ENCODE assay signal across 17 cellular contexts in genomic region chr17:49252148-49252682, GRCh38. TPM values are rescaled to one million over a fixed set of nuclear protein-coding genes. Genes with fewer than 3 reads are reported as not detected.
A peak's percentile ranks its signal among the peaks of the same experiment; 100 is the strongest.
DNase-seq lines count a peak whose midpoint lies in the region; ATAC-seq and TF ChIP-seq lines count a peak whose summit lies in the region.
"Had no signal": no experiment of that assay in that cellular context is flagged by ENCODE, and none has a peak within 500 bp of the region (broad histone marks: within the 10 kb centered on the region; RNA-seq: fewer than 3 reads in every experiment).

No MANE protein-coding gene starts in this region.

- no peak overlapping the region for H3K27ac Mint-ChIP-seq in MCF 10A (ENCODE audit: low read depth, unreplicated experiment)
- H3K27ac Mint-ChIP-seq: activated CD4-positive, alpha-beta memory T cell treated with anti-CD3 and anti-CD28 coated beads, Interleukin-2, amount 10 ng/mL, durations not matched to agents 7 days and 5 days; activated naive CD4-positive, alpha-beta T cell treated with anti-CD3 and anti-CD28 coated beads, Interleukin-2, amount 10 ng/mL, durations not matched to agents 7 days and 5 days; dendritic cell treated with granulocyte-macrophage colony-stimulating factor and Interleukin-4, amounts not matched to agents 40 ng/mL and 50 ng/mL, for 4 days; memory B cell had no signal

- H3K27me3 ChIP-seq in breast epithelium (peaks cover 0 to 3% of the 10 kb centered on the region in 2 donors), spleen (replicated peaks in 1 of 7) (peaks cover 0 to 19% (median 0%) of the 10 kb centered on the region in 7 donors)

- CTCF ChIA-PET in MCF 10A (lab: Yijun Ruan, JAX) = no interaction called here

- H3K9me3 ChIP-seq in breast epithelium = no peaks in the 10 kb centered on the region
- no peaks in the 10 kb centered on the region for H3K9me3 ChIP-seq in spleen
- H3K9me3 ChIP-seq: psoas muscle had no signal

- no peaks in the 10 kb centered on the region for H3K9me3 Mint-ChIP-seq in MCF 10A (ENCODE audit: unreplicated experiment)
- H3K9me3 Mint-ChIP-seq: activated CD4-positive, alpha-beta memory T cell treated with anti-CD3 and anti-CD28 coated beads, Interleukin-2, amount 10 ng/mL, durations not matched to agents 7 days and 5 days; activated naive CD4-positive, alpha-beta T cell treated with anti-CD3 and anti-CD28 coated beads, Interleukin-2, amount 10 ng/mL, durations not matched to agents 7 days and 5 days; dendritic cell treated with granulocyte-macrophage colony-stimulating factor and Interleukin-4, amounts not matched to agents 40 ng/mL and 50 ng/mL, for 4 days; H9; memory B cell had no signal

- 35 to 70% (median 42%) methylated on average over 3 to 5 of the region's 5 CpGs for WGBS in spleen, 5 donors

- TF ChIP-seq CTCF in MCF 10A (IDR thresholded peaks at IDR 0.05; ENCODE audit: unreplicated experiment) (no peak), breast epithelium (IDR thresholded peaks at IDR 0.05) (no peak), spleen (IDR thresholded peaks at IDR 0.05 in 8 of 11, conservative IDR thresholded peaks at IDR 0.05 in 3 of 11) (peak in 2 of 11 experiments; percentile 4 to 32)

- intact Hi-C loops in MCF 10A (cut with micrococcal nuclease) (no loop called here), breast epithelium (cut with DNase I; ENCODE audit: low total_unique reads) (loop anchor here (10.0 kb wide), 1 partner anchor 1047 kb away; no protein-coding TSS in a partner anchor), spleen (cut with DNase I; ENCODE audit: low total_unique reads) (no loop called here)

- no peaks in the 10 kb centered on the region for H3K36me3 ChIP-seq in breast epithelium
- H3K36me3 ChIP-seq in spleen = no peaks in the 10 kb centered on the region

- no peaks in the 10 kb centered on the region for H3K27me3 Mint-ChIP-seq in MCF 10A (ENCODE audit: insufficient read depth, unreplicated experiment)

- H3K27ac ChIP-seq in breast epithelium = no peak overlapping the region
- peak overlapping the region in 6 of 8 donors; percentile 51 to 88 (median 70) for H3K27ac ChIP-seq in spleen
- H3K27ac ChIP-seq: psoas muscle had no signal

- ATAC-seq in GM18867 (IDR thresholded peaks at IDR 0.05; ENCODE audit: unreplicated experiment) = no peak
- ATAC-seq: psoas muscle had no signal

- H3K4me1 ChIP-seq in breast epithelium = no peaks in the 10 kb centered on the region
- peaks cover 0 to 35% (median 0%) of the 10 kb centered on the region in 6 donors for H3K4me1 ChIP-seq in spleen

- TF ChIP-seq POLR2A in breast epithelium (IDR thresholded peaks at IDR 0.05) (no peak), spleen (IDR thresholded peaks at IDR 0.05) (no peak)

- no TSS peak for BruUV-seq in MCF 10A (replicated peaks; lab: Mats Ljungman, UMichigan)

- H3K4me1 Mint-ChIP-seq in MCF 10A (ENCODE audit: insufficient read depth, unreplicated experiment) = peaks cover 11% of the 10 kb centered on the region
- H3K4me1 Mint-ChIP-seq: activated CD4-positive, alpha-beta memory T cell treated with anti-CD3 and anti-CD28 coated beads, Interleukin-2, amount 10 ng/mL, durations not matched to agents 7 days and 5 days; activated naive CD4-positive, alpha-beta T cell treated with anti-CD3 and anti-CD28 coated beads, Interleukin-2, amount 10 ng/mL, durations not matched to agents 7 days and 5 days had no signal

- DNase-seq in MCF 10A (ENCODE audit: unreplicated experiment) (peak; percentile 79), breast epithelium (ENCODE audit: low spot score in 2 of 2) (no peak), RPMI7951 (ENCODE audit: low read depth) (peak; percentile 78), fibroblast of gingiva (ENCODE audit: low read depth) (peak; percentile 35), spleen (peak; percentile 83), ureter (ENCODE audit: low spot score) (no peak)
- no peak for DNase-seq in stimulated activated CD4-positive, alpha-beta T cell treated with anti-CD3 and anti-CD28 coated beads, Interleukin-12 subunit alpha, Interleukin-12 subunit beta, amount 100 ng/mL, for 4 hours
- DNase-seq: activated CD4-positive, alpha-beta memory T cell treated with anti-CD3 and anti-CD28 coated beads, Interleukin-2, amount 10 ng/mL, durations not matched to agents 7 days and 5 days; activated naive CD4-positive, alpha-beta T cell treated with anti-CD3 and anti-CD28 coated beads, Interleukin-2, amount 10 ng/mL, durations not matched to agents 7 days and 5 days; H9; NCI-H1105; NCI-H526 treated with DMSO at 0.1 percent for 48 hours; SW 1271 had no signal

- H3K4me3 ChIP-seq in breast epithelium = no peak overlapping the region
- peak overlapping the region in 1 of 8 donors; percentile 39 for H3K4me3 ChIP-seq in spleen
- H3K4me3 ChIP-seq: psoas muscle had no signal

- POLR2A ChIA-PET in MCF 10A (lab: Yijun Ruan, JAX) = interaction anchor here (0.7 kb wide), 1 partner anchor 151 kb away, joined by 3 read pairs; no protein-coding TSS in a partner anchor

- no peak overlapping the region for H3K4me3 Mint-ChIP-seq in MCF 10A (ENCODE audit: unreplicated experiment)
- H3K4me3 Mint-ChIP-seq: activated CD4-positive, alpha-beta memory T cell treated with anti-CD3 and anti-CD28 coated beads, Interleukin-2, amount 10 ng/mL, durations not matched to agents 7 days and 5 days; activated naive CD4-positive, alpha-beta T cell treated with anti-CD3 and anti-CD28 coated beads, Interleukin-2, amount 10 ng/mL, durations not matched to agents 7 days and 5 days; dendritic cell treated with granulocyte-macrophage colony-stimulating factor and Interleukin-4, amounts not matched to agents 40 ng/mL and 50 ng/mL, for 4 days; H9; memory B cell had no signal

- H3K36me3 Mint-ChIP-seq in MCF 10A (ENCODE audit: insufficient read depth, unreplicated experiment) = no peaks in the 10 kb centered on the region
- H3K36me3 Mint-ChIP-seq: activated naive CD4-positive, alpha-beta T cell treated with anti-CD3 and anti-CD28 coated beads, Interleukin-2, amount 10 ng/mL, durations not matched to agents 7 days and 5 days had no signal

RNA-seq across cellular contexts. Expression of gene PHOSPHO1, which starts 21.6 kb away (rescaled TPM):
- not detected in 2 replicates for total RNA-seq in MCF 10A (2022)
- under 1 TPM in 2 of 3 donors, not detected in 1; 0.33 to 0.88 TPM for total RNA-seq in breast epithelium
- total RNA-seq in RPMI7951 (2014; rRNA removed; shearing (Covaris generic)) = 0.48 TPM in 1 of 2 replicates, not detected in the other
- 10 to 100 TPM in 2 of 7 donors, 1 to 10 TPM in 5; 1.5 to 12.2 (median 6.9) TPM for total RNA-seq in spleen
- polyA plus RNA-seq in spleen = 1 to 10 TPM in 1 of 3 donors, under 1 TPM in 2; 0.80 to 2.1 (median 0.96) TPM
- 0.34 TPM for total RNA-seq in ureter
- total RNA-seq: activated CD4-positive, alpha-beta memory T cell treated with anti-CD3 and anti-CD28 coated beads, Interleukin-2, amount 10 ng/mL, durations not matched to agents 7 days and 5 days had no signal

RNA-seq across cellular contexts. Expression of gene ABI3, which starts 41.7 kb away (rescaled TPM):
- total RNA-seq in MCF 10A (2022) (not detected in 2 replicates), breast epithelium (1 to 10 TPM; 1.9 to 5.2 (median 5.1) TPM), spleen (100 to 1,000 TPM in 2 of 7 donors, 10 to 100 TPM in 5; 74.0 to 121 (median 87.2) TPM), ureter (15.2 TPM)
- 0.10 and 0.24 TPM in 2 replicates for total RNA-seq in RPMI7951 (2014; rRNA removed; shearing (Covaris generic))
- 10 to 100 TPM; 51.3 to 94.7 (median 56.6) TPM for polyA plus RNA-seq in spleen

RNA-seq across cellular contexts. Expression of gene GNGT2, which starts 41.8 kb away (rescaled TPM):
- total RNA-seq in MCF 10A (2022) = not detected in 2 replicates
- total RNA-seq in breast epithelium = under 1 TPM in 2 of 3 donors, not detected in 1; 0.48 to 0.66 TPM
- total RNA-seq in RPMI7951 (2014; rRNA removed; shearing (Covaris generic)) = 0.60 TPM in 1 of 2 replicates, not detected in the other
- total RNA-seq in spleen = 10 to 100 TPM; 17.2 to 32.9 (median 21.9) TPM
- 10 to 100 TPM; 22.7 to 42.9 (median 34.1) TPM for polyA plus RNA-seq in spleen
- 2.9 TPM for total RNA-seq in ureter

Comparison
In these comparisons a context has a peak if more than half of its experiments do, and no peak if none do; other contexts are left out.
1. DNase-seq: peak in MCF 10A (single experiment), RPMI7951 (single experiment), fibroblast of gingiva (single experiment) and spleen (single experiment); none in breast epithelium (0 of 2), stimulated activated CD4-positive, alpha-beta T cell treated with anti-CD3 and anti-CD28 coated beads, Interleukin-12 subunit alpha, Interleukin-12 subunit beta, amount 100 ng/mL, for 4 hours (single experiment) and ureter (single experiment).
2. H3K27ac ChIP-seq: peak in spleen (6 of 8); none in breast epithelium (0 of 2).